In the genomic region with DNA sequence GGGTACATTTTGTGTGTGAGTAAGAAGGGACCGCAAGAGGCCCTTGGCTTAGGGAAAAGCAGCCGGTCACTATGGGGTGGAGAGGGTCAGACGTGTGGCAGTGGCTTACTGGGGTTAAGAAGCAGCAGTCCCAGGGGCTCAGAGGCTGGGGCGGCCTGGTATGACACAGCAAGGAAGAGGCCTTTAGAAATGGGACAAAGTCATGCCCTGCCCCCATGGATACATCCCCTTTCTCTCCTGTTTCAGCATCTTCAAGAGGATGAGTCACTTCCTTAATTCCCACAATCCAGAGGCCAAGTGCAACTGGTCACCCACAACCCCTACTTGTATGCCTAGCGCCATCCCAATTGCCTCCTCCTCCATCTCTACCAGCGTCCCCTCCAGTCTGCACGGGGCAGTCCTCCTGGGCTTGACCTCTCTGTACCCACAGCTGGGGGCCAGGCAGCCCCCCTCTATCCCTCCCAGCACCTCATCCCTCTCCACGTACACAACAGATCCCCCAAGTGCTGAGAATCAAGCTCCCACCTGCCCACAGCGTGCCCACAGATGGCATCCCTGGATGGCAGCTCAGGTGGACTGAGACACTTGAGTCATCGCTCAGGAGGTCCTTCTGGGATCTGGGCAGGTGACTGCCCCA, we compare ENCODE assay signal across 1 cellular context.
TF ChIP-seq lines count a peak whose summit lies in the region.

No MANE protein-coding gene starts in this region.

TF ChIP-seq in K562, 482 proteins besides CTCF, POLR2A, EP300 and RAD21 (continued from another document and continues in another):
- TF ChIP-seq, protein P1, sequence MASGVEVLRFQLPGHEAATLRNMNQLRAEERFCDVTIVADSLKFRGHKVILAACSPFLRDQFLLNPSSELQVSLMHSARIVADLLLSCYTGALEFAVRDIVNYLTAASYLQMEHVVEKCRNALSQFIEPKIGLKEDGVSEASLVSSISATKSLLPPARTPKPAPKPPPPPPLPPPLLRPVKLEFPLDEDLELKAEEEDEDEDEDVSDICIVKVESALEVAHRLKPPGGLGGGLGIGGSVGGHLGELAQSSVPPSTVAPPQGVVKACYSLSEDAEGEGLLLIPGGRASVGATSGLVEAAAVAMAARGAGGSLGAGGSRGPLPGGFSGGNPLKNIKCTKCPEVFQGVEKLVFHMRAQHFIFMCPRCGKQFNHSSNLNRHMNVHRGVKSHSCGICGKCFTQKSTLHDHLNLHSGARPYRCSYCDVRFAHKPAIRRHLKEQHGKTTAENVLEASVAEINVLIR (CRISPR knock-in tag; IDR thresholded peaks at IDR 0.05) = no peak
- TF ChIP-seq FOS (IDR thresholded peaks at IDR 0.05; ENCODE audit: extremely low read depth, insufficient read length) (peak; percentile 42), NFYB (IDR thresholded peaks at IDR 0.05; ENCODE audit: extremely low read depth, insufficient read length) (no peak), SOX6 (IDR thresholded peaks at IDR 0.05) (peak; percentile 39; the same call in 1 of the 2 replicates), ZBTB8A (IDR thresholded peaks at IDR 0.05; ENCODE audit: partially characterized antibody) (no peak), ARID1B (IDR thresholded peaks at IDR 0.05) (peak; percentile 74), TRIM28 (IDR thresholded peaks at IDR 0.05) (no peak), FOXM1 (IDR thresholded peaks at IDR 0.05; ENCODE audit: low read depth) (no peak), FOXM1 (CRISPR knock-in tag; IDR thresholded peaks at IDR 0.05; ENCODE audit: low read depth) (no peak), ASH1L (IDR thresholded peaks at IDR 0.05; ENCODE audit: borderline replicate concordance, low read depth, partially characterized antibody) (no peak), POLR3G (IDR thresholded peaks at IDR 0.05; ENCODE audit: extremely low read depth, insufficient read length, insufficient replicate concordance) (no peak), SMARCC2 (IDR thresholded peaks at IDR 0.05; ENCODE audit: low read depth) (peak; percentile 32; the same call in 1 of the 2 replicates), PHTF2 (CRISPR knock-in tag; IDR thresholded peaks at IDR 0.05) (no peak), WHSC1 (IDR thresholded peaks at IDR 0.05; ENCODE audit: low read length) (no peak), TBP (optimal IDR thresholded peaks at IDR 0.05; ENCODE audit: low read depth, low read length) (no peak), C11orf30 (IDR thresholded peaks at IDR 0.05; ENCODE audit: low read depth) (peak; percentile 70), EWSR1 (IDR thresholded peaks at IDR 0.05; ENCODE audit: borderline replicate concordance, low read depth, partially characterized antibody) (no peak), MYBL2 (IDR thresholded peaks at IDR 0.05; ENCODE audit: low read depth) (no peak), MYBL2 (CRISPR knock-in tag; IDR thresholded peaks at IDR 0.05; ENCODE audit: borderline replicate concordance) (no peak), GTF2E2 (tag; IDR thresholded peaks at IDR 0.05) (no peak), ATF7 (IDR thresholded peaks at IDR 0.05) (peak; percentile 75), ZNF217 (CRISPR knock-in tag; IDR thresholded peaks at IDR 0.05) (no peak), TGIF2 (CRISPR knock-in tag; IDR thresholded peaks at IDR 0.05) (no peak), HOXB6 (CRISPR knock-in tag; IDR thresholded peaks at IDR 0.05; ENCODE audit: borderline replicate concordance) (no peak), ZNF316 (IDR thresholded peaks at IDR 0.05) (peak; percentile 37; the same call in 1 of the 2 replicates)
- TF ChIP-seq, protein P2, sequence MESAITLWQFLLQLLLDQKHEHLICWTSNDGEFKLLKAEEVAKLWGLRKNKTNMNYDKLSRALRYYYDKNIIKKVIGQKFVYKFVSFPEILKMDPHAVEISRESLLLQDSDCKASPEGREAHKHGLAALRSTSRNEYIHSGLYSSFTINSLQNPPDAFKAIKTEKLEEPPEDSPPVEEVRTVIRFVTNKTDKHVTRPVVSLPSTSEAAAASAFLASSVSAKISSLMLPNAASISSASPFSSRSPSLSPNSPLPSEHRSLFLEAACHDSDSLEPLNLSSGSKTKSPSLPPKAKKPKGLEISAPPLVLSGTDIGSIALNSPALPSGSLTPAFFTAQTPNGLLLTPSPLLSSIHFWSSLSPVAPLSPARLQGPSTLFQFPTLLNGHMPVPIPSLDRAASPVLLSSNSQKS (CRISPR knock-in tag; IDR thresholded peaks at IDR 0.05) = no peak
- TF ChIP-seq, protein P3, sequence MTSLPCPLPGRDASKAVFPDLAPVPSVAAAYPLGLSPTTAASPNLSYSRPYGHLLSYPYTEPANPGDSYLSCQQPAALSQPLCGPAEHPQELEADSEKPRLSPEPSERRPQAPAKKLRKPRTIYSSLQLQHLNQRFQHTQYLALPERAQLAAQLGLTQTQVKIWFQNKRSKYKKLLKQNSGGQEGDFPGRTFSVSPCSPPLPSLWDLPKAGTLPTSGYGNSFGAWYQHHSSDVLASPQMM (CRISPR knock-in tag; IDR thresholded peaks at IDR 0.05) = no peak
- TF ChIP-seq, protein P4, sequence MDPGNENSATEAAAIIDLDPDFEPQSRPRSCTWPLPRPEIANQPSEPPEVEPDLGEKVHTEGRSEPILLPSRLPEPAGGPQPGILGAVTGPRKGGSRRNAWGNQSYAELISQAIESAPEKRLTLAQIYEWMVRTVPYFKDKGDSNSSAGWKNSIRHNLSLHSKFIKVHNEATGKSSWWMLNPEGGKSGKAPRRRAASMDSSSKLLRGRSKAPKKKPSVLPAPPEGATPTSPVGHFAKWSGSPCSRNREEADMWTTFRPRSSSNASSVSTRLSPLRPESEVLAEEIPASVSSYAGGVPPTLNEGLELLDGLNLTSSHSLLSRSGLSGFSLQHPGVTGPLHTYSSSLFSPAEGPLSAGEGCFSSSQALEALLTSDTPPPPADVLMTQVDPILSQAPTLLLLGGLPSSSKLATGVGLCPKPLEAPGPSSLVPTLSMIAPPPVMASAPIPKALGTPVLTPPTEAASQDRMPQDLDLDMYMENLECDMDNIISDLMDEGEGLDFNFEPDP (CRISPR knock-in tag; IDR thresholded peaks at IDR 0.05) = no peak
- TF ChIP-seq, protein P5, sequence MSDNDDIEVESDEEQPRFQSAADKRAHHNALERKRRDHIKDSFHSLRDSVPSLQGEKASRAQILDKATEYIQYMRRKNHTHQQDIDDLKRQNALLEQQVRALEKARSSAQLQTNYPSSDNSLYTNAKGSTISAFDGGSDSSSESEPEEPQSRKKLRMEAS (CRISPR knock-in tag; IDR thresholded peaks at IDR 0.05) = no peak
- TF ChIP-seq, protein P6, sequence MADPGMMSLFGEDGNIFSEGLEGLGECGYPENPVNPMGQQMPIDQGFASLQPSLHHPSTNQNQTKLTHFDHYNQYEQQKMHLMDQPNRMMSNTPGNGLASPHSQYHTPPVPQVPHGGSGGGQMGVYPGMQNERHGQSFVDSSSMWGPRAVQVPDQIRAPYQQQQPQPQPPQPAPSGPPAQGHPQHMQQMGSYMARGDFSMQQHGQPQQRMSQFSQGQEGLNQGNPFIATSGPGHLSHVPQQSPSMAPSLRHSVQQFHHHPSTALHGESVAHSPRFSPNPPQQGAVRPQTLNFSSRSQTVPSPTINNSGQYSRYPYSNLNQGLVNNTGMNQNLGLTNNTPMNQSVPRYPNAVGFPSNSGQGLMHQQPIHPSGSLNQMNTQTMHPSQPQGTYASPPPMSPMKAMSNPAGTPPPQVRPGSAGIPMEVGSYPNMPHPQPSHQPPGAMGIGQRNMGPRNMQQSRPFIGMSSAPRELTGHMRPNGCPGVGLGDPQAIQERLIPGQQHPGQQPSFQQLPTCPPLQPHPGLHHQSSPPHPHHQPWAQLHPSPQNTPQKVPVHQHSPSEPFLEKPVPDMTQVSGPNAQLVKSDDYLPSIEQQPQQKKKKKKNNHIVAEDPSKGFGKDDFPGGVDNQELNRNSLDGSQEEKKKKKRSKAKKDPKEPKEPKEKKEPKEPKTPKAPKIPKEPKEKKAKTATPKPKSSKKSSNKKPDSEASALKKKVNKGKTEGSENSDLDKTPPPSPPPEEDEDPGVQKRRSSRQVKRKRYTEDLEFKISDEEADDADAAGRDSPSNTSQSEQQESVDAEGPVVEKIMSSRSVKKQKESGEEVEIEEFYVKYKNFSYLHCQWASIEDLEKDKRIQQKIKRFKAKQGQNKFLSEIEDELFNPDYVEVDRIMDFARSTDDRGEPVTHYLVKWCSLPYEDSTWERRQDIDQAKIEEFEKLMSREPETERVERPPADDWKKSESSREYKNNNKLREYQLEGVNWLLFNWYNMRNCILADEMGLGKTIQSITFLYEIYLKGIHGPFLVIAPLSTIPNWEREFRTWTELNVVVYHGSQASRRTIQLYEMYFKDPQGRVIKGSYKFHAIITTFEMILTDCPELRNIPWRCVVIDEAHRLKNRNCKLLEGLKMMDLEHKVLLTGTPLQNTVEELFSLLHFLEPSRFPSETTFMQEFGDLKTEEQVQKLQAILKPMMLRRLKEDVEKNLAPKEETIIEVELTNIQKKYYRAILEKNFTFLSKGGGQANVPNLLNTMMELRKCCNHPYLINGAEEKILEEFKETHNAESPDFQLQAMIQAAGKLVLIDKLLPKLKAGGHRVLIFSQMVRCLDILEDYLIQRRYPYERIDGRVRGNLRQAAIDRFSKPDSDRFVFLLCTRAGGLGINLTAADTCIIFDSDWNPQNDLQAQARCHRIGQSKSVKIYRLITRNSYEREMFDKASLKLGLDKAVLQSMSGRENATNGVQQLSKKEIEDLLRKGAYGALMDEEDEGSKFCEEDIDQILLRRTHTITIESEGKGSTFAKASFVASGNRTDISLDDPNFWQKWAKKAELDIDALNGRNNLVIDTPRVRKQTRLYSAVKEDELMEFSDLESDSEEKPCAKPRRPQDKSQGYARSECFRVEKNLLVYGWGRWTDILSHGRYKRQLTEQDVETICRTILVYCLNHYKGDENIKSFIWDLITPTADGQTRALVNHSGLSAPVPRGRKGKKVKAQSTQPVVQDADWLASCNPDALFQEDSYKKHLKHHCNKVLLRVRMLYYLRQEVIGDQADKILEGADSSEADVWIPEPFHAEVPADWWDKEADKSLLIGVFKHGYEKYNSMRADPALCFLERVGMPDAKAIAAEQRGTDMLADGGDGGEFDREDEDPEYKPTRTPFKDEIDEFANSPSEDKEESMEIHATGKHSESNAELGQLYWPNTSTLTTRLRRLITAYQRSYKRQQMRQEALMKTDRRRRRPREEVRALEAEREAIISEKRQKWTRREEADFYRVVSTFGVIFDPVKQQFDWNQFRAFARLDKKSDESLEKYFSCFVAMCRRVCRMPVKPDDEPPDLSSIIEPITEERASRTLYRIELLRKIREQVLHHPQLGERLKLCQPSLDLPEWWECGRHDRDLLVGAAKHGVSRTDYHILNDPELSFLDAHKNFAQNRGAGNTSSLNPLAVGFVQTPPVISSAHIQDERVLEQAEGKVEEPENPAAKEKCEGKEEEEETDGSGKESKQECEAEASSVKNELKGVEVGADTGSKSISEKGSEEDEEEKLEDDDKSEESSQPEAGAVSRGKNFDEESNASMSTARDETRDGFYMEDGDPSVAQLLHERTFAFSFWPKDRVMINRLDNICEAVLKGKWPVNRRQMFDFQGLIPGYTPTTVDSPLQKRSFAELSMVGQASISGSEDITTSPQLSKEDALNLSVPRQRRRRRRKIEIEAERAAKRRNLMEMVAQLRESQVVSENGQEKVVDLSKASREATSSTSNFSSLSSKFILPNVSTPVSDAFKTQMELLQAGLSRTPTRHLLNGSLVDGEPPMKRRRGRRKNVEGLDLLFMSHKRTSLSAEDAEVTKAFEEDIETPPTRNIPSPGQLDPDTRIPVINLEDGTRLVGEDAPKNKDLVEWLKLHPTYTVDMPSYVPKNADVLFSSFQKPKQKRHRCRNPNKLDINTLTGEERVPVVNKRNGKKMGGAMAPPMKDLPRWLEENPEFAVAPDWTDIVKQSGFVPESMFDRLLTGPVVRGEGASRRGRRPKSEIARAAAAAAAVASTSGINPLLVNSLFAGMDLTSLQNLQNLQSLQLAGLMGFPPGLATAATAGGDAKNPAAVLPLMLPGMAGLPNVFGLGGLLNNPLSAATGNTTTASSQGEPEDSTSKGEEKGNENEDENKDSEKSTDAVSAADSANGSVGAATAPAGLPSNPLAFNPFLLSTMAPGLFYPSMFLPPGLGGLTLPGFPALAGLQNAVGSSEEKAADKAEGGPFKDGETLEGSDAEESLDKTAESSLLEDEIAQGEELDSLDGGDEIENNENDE (IDR thresholded peaks at IDR 0.05; ENCODE audit: low read depth, low read length) = no peak
- TF ChIP-seq, protein P7, sequence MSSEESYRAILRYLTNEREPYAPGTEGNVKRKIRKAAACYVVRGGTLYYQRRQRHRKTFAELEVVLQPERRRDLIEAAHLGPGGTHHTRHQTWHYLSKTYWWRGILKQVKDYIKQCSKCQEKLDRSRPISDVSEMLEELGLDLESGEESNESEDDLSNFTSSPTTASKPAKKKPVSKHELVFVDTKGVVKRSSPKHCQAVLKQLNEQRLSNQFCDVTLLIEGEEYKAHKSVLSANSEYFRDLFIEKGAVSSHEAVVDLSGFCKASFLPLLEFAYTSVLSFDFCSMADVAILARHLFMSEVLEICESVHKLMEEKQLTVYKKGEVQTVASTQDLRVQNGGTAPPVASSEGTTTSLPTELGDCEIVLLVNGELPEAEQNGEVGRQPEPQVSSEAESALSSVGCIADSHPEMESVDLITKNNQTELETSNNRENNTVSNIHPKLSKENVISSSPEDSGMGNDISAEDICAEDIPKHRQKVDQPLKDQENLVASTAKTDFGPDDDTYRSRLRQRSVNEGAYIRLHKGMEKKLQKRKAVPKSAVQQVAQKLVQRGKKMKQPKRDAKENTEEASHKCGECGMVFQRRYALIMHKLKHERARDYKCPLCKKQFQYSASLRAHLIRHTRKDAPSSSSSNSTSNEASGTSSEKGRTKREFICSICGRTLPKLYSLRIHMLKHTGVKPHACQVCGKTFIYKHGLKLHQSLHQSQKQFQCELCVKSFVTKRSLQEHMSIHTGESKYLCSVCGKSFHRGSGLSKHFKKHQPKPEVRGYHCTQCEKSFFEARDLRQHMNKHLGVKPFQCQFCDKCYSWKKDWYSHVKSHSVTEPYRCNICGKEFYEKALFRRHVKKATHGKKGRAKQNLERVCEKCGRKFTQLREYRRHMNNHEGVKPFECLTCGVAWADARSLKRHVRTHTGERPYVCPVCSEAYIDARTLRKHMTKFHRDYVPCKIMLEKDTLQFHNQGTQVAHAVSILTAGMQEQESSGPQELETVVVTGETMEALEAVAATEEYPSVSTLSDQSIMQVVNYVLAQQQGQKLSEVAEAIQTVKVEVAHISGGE (CRISPR knock-in tag; IDR thresholded peaks at IDR 0.05) = no peak
- TF ChIP-seq, protein P8, sequence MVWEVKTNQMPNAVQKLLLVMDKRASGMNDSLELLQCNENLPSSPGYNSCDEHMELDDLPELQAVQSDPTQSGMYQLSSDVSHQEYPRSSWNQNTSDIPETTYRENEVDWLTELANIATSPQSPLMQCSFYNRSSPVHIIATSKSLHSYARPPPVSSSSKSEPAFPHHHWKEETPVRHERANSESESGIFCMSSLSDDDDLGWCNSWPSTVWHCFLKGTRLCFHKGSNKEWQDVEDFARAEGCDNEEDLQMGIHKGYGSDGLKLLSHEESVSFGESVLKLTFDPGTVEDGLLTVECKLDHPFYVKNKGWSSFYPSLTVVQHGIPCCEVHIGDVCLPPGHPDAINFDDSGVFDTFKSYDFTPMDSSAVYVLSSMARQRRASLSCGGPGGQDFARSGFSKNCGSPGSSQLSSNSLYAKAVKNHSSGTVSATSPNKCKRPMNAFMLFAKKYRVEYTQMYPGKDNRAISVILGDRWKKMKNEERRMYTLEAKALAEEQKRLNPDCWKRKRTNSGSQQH (CRISPR knock-in tag; IDR thresholded peaks at IDR 0.05) = no peak
